Comparison of ENCODE assay signal across 10 cellular contexts in genomic region chr15:70795311-70795665, GRCh38. TPM values are rescaled to one million over a fixed set of nuclear protein-coding genes. Genes with fewer than 3 reads are reported as not detected.
A peak's percentile ranks its signal among the peaks of the same experiment; 100 is the strongest.
DNase-seq lines count a peak whose midpoint lies in the region; ATAC-seq and TF ChIP-seq lines count a peak whose summit lies in the region.
"Had no signal": no experiment of that assay in that cellular context is flagged by ENCODE, and none has a peak within 500 bp of the region (broad histone marks: within the 10 kb centered on the region; RNA-seq: fewer than 3 reads in every experiment).

No MANE protein-coding gene starts in this region.

- no peak overlapping the region for H3K4me3 Mint-ChIP-seq in endodermal cell
- H3K4me3 Mint-ChIP-seq: naive B cell had no signal

- H3K36me3 ChIP-seq in brain microvascular endothelial cell (replicated peaks) (no peaks in the 10 kb centered on the region), upper lobe of left lung (no peaks in the 10 kb centered on the region), spleen (no peaks in the 10 kb centered on the region), endodermal cell (ENCODE audit: control insufficient read depth, insufficient read depth, low read length) (no peaks in the 10 kb centered on the region)

- H3K27ac Mint-ChIP-seq in endodermal cell, result no peak overlapping the region
- H3K27ac Mint-ChIP-seq: naive B cell had no signal

- H3K27me3 ChIP-seq in brain microvascular endothelial cell (replicated peaks) (no peaks in the 10 kb centered on the region), upper lobe of left lung (no peaks in the 10 kb centered on the region), spleen (replicated peaks in 1 of 7) (peaks cover 0 to 7% (median 0%) of the 10 kb centered on the region in 7 donors), endodermal cell (ENCODE audit: control insufficient read depth, insufficient read depth, low read length, poor library complexity, severe bottlenecking) (no peaks in the 10 kb centered on the region)

- intact Hi-C loops in spleen (cut with DNase I; ENCODE audit: low total_unique reads), result no loop called here

- 72 to 85% methylated on average over 2 of the region's 2 CpGs for WGBS in upper lobe of left lung, 2 donors
- WGBS in spleen, 5 donors, result 80 to 91% (median 86%) methylated on average over 2 of the region's 2 CpGs
- whole genome bisulfite sequencing in endodermal cell (ENCODE audit: insufficient coverage in 1 of 2, insufficient read length in 1 of 2), 2 experiments, result 90 to 100% methylated on average over 2 of the region's 2 CpGs

- no peaks in the 10 kb centered on the region for H3K36me3 Mint-ChIP-seq in endodermal cell (ENCODE audit: low read depth)
- H3K36me3 Mint-ChIP-seq: naive B cell had no signal

- TF ChIP-seq POLR2A in upper lobe of left lung (IDR thresholded peaks at IDR 0.05), result no peak
- no peak for TF ChIP-seq POLR2A in spleen (IDR thresholded peaks at IDR 0.05)

- H3K27me3 Mint-ChIP-seq in endodermal cell (ENCODE audit: insufficient read depth), result peaks cover 1% of the 10 kb centered on the region

- no peak overlapping the region for H3K9ac ChIP-seq in endodermal cell (ENCODE audit: extremely low read depth, low read length, poor library complexity, severe bottlenecking)

- peaks cover 4% of the 10 kb centered on the region for H3K4me1 Mint-ChIP-seq in endodermal cell
- H3K4me1 Mint-ChIP-seq: naive B cell had no signal

- no peak for TF ChIP-seq CTCF in brain microvascular endothelial cell (IDR thresholded peaks at IDR 0.05; ENCODE audit: low read depth, low read length, missing control alignments)
- TF ChIP-seq CTCF in upper lobe of left lung (IDR thresholded peaks at IDR 0.05), result no peak
- no peak for TF ChIP-seq CTCF in spleen (IDR thresholded peaks at IDR 0.05 in 8 of 11, conservative IDR thresholded peaks at IDR 0.05 in 3 of 11)
- TF ChIP-seq CTCF in endodermal cell (conservative IDR thresholded peaks at IDR 0.05), result no peak

- H3K27ac ChIP-seq in brain microvascular endothelial cell, result peak overlapping the region; percentile 99
- H3K27ac ChIP-seq in upper lobe of left lung, result peak overlapping the region; percentile 20 to 68 (median 53)
- H3K27ac ChIP-seq in spleen, result no peak overlapping the region
- H3K27ac ChIP-seq in endodermal cell (ENCODE audit: low read depth, low read length), result no peak overlapping the region

- H3K9me3 ChIP-seq in upper lobe of left lung, result no peaks in the 10 kb centered on the region
- no peaks in the 10 kb centered on the region for H3K9me3 ChIP-seq in spleen
- no peaks in the 10 kb centered on the region for H3K9me3 ChIP-seq in endodermal cell (ENCODE audit: control insufficient read depth, low read length)

- H3K4me3 ChIP-seq in brain microvascular endothelial cell (ENCODE audit: low read depth, low read length), result peak overlapping the region; percentile 30
- no peak overlapping the region for H3K4me3 ChIP-seq in upper lobe of left lung
- no peak overlapping the region for H3K4me3 ChIP-seq in spleen
- no peak overlapping the region for H3K4me3 ChIP-seq in endodermal cell (ENCODE audit: low read length)

- in situ Hi-C loops in brain microvascular endothelial cell (cut with HindIII; ENCODE audit: low pct_ligation_motif_present, low sequenced_read_pairs), result no loop called here

- peak in 1 of 2 donors; percentile 86 for ATAC-seq in upper lobe of left lung (ENCODE audit: low FRiP score in 2 of 2)
- ATAC-seq in HG03045 (IDR thresholded peaks at IDR 0.05; ENCODE audit: unreplicated experiment), result no peak

- peaks cover 9 to 14% (median 11%) of the 10 kb centered on the region in 4 donors for H3K4me1 ChIP-seq in upper lobe of left lung
- H3K4me1 ChIP-seq in spleen, result peaks cover 0 to 8% (median 3%) of the 10 kb centered on the region in 6 donors
- H3K4me1 ChIP-seq in endodermal cell (ENCODE audit: control insufficient read depth, insufficient read depth, low read length), result no peaks in the 10 kb centered on the region

- DNase-seq in HT-29 (ENCODE audit: low spot score) (peak; percentile 70), brain microvascular endothelial cell (peak; percentile 85), kidney tubule cell (ENCODE audit: low spot score) (peak; percentile 96), upper lobe of left lung (no peak), spleen (no peak), endodermal cell (no peak)
- no peak for DNase-seq in activated naive CD4-positive, alpha-beta T cell treated with anti-CD3 and anti-CD28 coated beads, Interleukin-2, amount 50 U/mL, for 16 hours
- DNase-seq: effector CD4-positive, alpha-beta T cell; naive B cell had no signal

- TF ChIP-seq EP300 in upper lobe of left lung (IDR thresholded peaks at IDR 0.05), result no peak

- no peaks in the 10 kb centered on the region for H3K9me3 Mint-ChIP-seq in endodermal cell
- H3K9me3 Mint-ChIP-seq: naive B cell had no signal

RNA-seq across cellular contexts. Expression of gene UACA, which starts 31.9 kb away (rescaled TPM):
- total RNA-seq in HT-29 (2014; rRNA removed; shearing (Covaris generic)), result 20.2 and 20.5 TPM in 2 replicates
- total RNA-seq in upper lobe of left lung, result 10 to 100 TPM; 23.9 to 83.8 (median 39.0) TPM
- 100 to 1,000 TPM in 1 of 7 donors, 10 to 100 TPM in 6; 47.4 to 113 (median 85.3) TPM for total RNA-seq in spleen
- 10 to 100 TPM; 21.9 to 94.2 (median 62.9) TPM for polyA plus RNA-seq in spleen
- 10 to 100 TPM; 49.7 to 67.1 TPM for total RNA-seq in endodermal cell
- polyA plus RNA-seq in endodermal cell (2013, experiment 1 of 2), result 40.9 TPM
- 41.7 TPM for polyA plus RNA-seq in endodermal cell (2013, experiment 2 of 2)

RNA-seq across cellular contexts. Expression of gene LARP6, which starts 58.7 kb away (rescaled TPM):
- total RNA-seq in HT-29 (2014; rRNA removed; shearing (Covaris generic)), result 4.4 and 5.6 TPM in 2 replicates
- total RNA-seq in upper lobe of left lung (10 to 100 TPM in 1 of 6 donors, 1 to 10 TPM in 5; 1.0 to 12.0 (median 5.2) TPM), spleen (1 to 10 TPM in 5 of 7 donors, under 1 TPM in 2; 0.85 to 7.0 (median 3.4) TPM), endodermal cell (10 to 100 TPM; 24.0 to 24.9 TPM)
- 1 to 10 TPM in 2 of 3 donors, under 1 TPM in 1; 0.93 to 2.2 (median 1.2) TPM for polyA plus RNA-seq in spleen
- polyA plus RNA-seq in endodermal cell (2013, experiment 1 of 2), result 14.4 TPM
- 11.8 TPM for polyA plus RNA-seq in endodermal cell (2013, experiment 2 of 2)

Comparison
In these comparisons a context has a peak if more than half of its experiments do, and no peak if none do; other contexts are left out.
1. DNase-seq: peak in HT-29 (single experiment), brain microvascular endothelial cell (single experiment) and kidney tubule cell (single experiment); none in upper lobe of left lung (0 of 2), spleen (single experiment), activated naive CD4-positive, alpha-beta T cell treated with anti-CD3 and anti-CD28 coated beads, Interleukin-2, amount 50 U/mL, for 16 hours (single experiment) and endodermal cell (single experiment).
2. H3K27ac ChIP-seq: peak in brain microvascular endothelial cell (single experiment) and upper lobe of left lung (4 of 4); none in spleen (0 of 8) and endodermal cell (single experiment).